In genomic region chr2:46481541-46482193, GRCh38 we compare ENCODE assay signal across 12 cellular contexts. TPM values are rescaled to one million over a fixed set of nuclear protein-coding genes. Genes with fewer than 3 reads are reported as not detected.
A peak's percentile ranks its signal among the peaks of the same experiment; 100 is the strongest.
DNase-seq lines count a peak whose midpoint lies in the region; ATAC-seq and TF ChIP-seq lines count a peak whose summit lies in the region.
"Had no signal": no experiment of that assay in that cellular context is flagged by ENCODE, and none has a peak within 500 bp of the region (broad histone marks: within the 10 kb centered on the region; RNA-seq: fewer than 3 reads in every experiment).

No MANE protein-coding gene starts in this region.

- H3K27me3 Mint-ChIP-seq in stimulated activated naive CD8-positive, alpha-beta T cell treated with anti-CD3 and anti-CD28 coated beads, Interleukin-15, amount 100 ng/mL, for 72 hours: no peaks in the 10 kb centered on the region

- H3K9me3 Mint-ChIP-seq in stimulated activated naive CD8-positive, alpha-beta T cell treated with anti-CD3 and anti-CD28 coated beads, Interleukin-15, amount 100 ng/mL, for 72 hours: peaks cover 2 to 17% of the 10 kb centered on the region in 2 donors

- H3K4me3 Mint-ChIP-seq in stimulated activated naive CD8-positive, alpha-beta T cell treated with anti-CD3 and anti-CD28 coated beads, Interleukin-15, amount 100 ng/mL, for 72 hours: no peak overlapping the region

- TF ChIP-seq POLR2A in Peyer's patch (IDR thresholded peaks at IDR 0.05): no peak

- no peak overlapping the region for H3K4me3 ChIP-seq in Peyer's patch
- H3K4me3 ChIP-seq: thoracic aorta had no signal

- H3K9me3 ChIP-seq in Peyer's patch: no peaks in the 10 kb centered on the region
- H3K9me3 ChIP-seq: thoracic aorta had no signal

- peaks cover 0 to 6% (median 0%) of the 10 kb centered on the region in 4 donors for H3K4me1 ChIP-seq in Peyer's patch

- ATAC-seq in HG02759 (IDR thresholded peaks at IDR 0.05; ENCODE audit: unreplicated experiment): no peak
- ATAC-seq in stimulated activated naive CD8-positive, alpha-beta T cell treated with anti-CD3 and anti-CD28 coated beads, Interleukin-15, amount 100 ng/mL, for 72 hours: no peak

- H3K4me1 Mint-ChIP-seq in stimulated activated naive CD8-positive, alpha-beta T cell treated with anti-CD3 and anti-CD28 coated beads, Interleukin-15, amount 100 ng/mL, for 72 hours: peaks cover 19% of the 10 kb centered on the region

- no peak for TF ChIP-seq CTCF in GM10266 (IDR thresholded peaks at IDR 0.05; ENCODE audit: control insufficient read depth, insufficient read depth, low read depth, missing control alignments)
- no peak for TF ChIP-seq CTCF in Peyer's patch (IDR thresholded peaks at IDR 0.05)

- DNase-seq in CD1c-positive myeloid dendritic cell (ENCODE audit: extremely low spot score): peak; percentile 36
- peak; percentile 77 for DNase-seq in HS-5 (ENCODE audit: low read depth)
- peak; percentile 53 for DNase-seq in SHP77 treated with DMSO at 0.1 percent for 48 hours (lab: John Stamatoyannopoulos, UW)
- DNase-seq in hepatic stellate cell (ENCODE audit: low spot score): peak; percentile 59
- DNase-seq in GM10266 (ENCODE audit: extremely low spot score): no peak
- DNase-seq in Peyer's patch: no peak
- DNase-seq in stimulated activated naive CD8-positive, alpha-beta T cell treated with anti-CD3 and anti-CD28 coated beads, Interleukin-15, amount 100 ng/mL, for 72 hours: no peak
- DNase-seq: activated effector memory CD4-positive, alpha-beta T cell treated with anti-CD3 and anti-CD28 coated beads, Interleukin-2, amount 50 U/mL, for 16 hours; NCI-H1694 treated with DMSO at 0.1 percent for 48 hours; T-helper 9 cell had no signal

- no peak overlapping the region for H3K27ac Mint-ChIP-seq in stimulated activated naive CD8-positive, alpha-beta T cell treated with anti-CD3 and anti-CD28 coated beads, Interleukin-15, amount 100 ng/mL, for 72 hours

- no peaks in the 10 kb centered on the region for H3K36me3 ChIP-seq in Peyer's patch
- H3K36me3 ChIP-seq: thoracic aorta had no signal

- no peak overlapping the region for H3K27ac ChIP-seq in Peyer's patch
- H3K27ac ChIP-seq: thoracic aorta had no signal

- H3K27me3 ChIP-seq in Peyer's patch: no peaks in the 10 kb centered on the region

RNA-seq across cellular contexts. Expression of gene TMEM247, which starts 2.3 kb away (rescaled TPM):
- not detected for total RNA-seq in Peyer's patch
- total RNA-seq: thoracic aorta had no signal

Comparison
In these comparisons a context has a peak if more than half of its experiments do, and no peak if none do; other contexts are left out.
1. DNase-seq: peak in CD1c-positive myeloid dendritic cell (single experiment), HS-5 (single experiment), SHP77 treated with DMSO at 0.1 percent for 48 hours (single experiment) and hepatic stellate cell (single experiment); none in GM10266 (single experiment), Peyer's patch (0 of 3) and stimulated activated naive CD8-positive, alpha-beta T cell treated with anti-CD3 and anti-CD28 coated beads, Interleukin-15, amount 100 ng/mL, for 72 hours (0 of 2).